ENCODE assay signal across 22 cellular contexts in the genomic region with DNA sequence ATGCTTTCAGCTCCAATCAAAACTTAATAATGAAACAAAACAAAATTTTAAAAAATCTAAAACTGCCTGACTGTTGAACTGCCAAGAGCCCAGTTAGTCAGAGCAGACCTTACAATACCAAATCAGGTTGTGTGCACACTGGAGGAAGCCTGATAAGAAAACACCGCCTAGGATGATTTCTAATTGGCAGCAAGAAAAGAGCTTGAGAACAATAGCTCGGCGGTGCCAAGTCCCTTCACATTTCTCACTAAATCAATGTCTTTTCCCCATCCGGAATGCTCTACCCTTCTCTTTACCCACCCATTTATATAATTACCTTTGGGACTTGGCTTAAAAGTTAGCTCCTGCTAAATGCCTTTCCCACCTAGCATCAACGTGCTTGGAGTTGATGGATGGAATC.
"Had no signal": no experiment of that assay in that cellular context is flagged by ENCODE, and none has a peak within 500 bp of the region (broad histone marks: within the 10 kb centered on the region; RNA-seq: fewer than 3 reads in every experiment).

No MANE protein-coding gene starts in this region.

- H3K4me1 Mint-ChIP-seq: activated CD4-positive, alpha-beta T cell treated with anti-CD3 and anti-CD28 coated beads, Interleukin-2, amount 10 ng/mL, durations not matched to agents 24 days and 14 days; activated CD8-positive, alpha-beta memory T cell treated with anti-CD3 and anti-CD28 coated beads, Interleukin-2, amount 10 ng/mL, durations not matched to agents 7 days and 5 days; T-helper 17 cell; WTC11 had no signal

- H3K27ac Mint-ChIP-seq: activated CD4-positive, alpha-beta T cell treated with anti-CD3 and anti-CD28 coated beads, Interleukin-2, amount 10 ng/mL, durations not matched to agents 24 days and 14 days; activated CD8-positive, alpha-beta memory T cell treated with anti-CD3 and anti-CD28 coated beads, Interleukin-2, amount 10 ng/mL, durations not matched to agents 7 days and 5 days; activated naive CD4-positive, alpha-beta T cell treated with anti-CD3 and anti-CD28 coated beads for 36 hours; activated naive CD8-positive, alpha-beta T cell; T-helper 17 cell; WTC11 had no signal

- FAIRE-seq: RCC 7860 had no signal

- H3K9me3 Mint-ChIP-seq: activated CD4-positive, alpha-beta T cell treated with anti-CD3 and anti-CD28 coated beads, Interleukin-2, amount 10 ng/mL, durations not matched to agents 24 days and 14 days; activated naive CD4-positive, alpha-beta T cell treated with anti-CD3 and anti-CD28 coated beads for 36 hours; activated T-cell treated with anti-CD3 and anti-CD28 coated beads, Interleukin-2, amount 50 U/mL, for 4 hours; WTC11 had no signal

- H3K4me3 Mint-ChIP-seq: activated CD4-positive, alpha-beta T cell treated with anti-CD3 and anti-CD28 coated beads, Interleukin-2, amount 10 ng/mL, durations not matched to agents 24 days and 14 days; activated CD8-positive, alpha-beta memory T cell treated with anti-CD3 and anti-CD28 coated beads, Interleukin-2, amount 10 ng/mL, durations not matched to agents 7 days and 5 days; activated naive CD4-positive, alpha-beta T cell treated with anti-CD3 and anti-CD28 coated beads for 36 hours; activated naive CD8-positive, alpha-beta T cell; activated T-cell treated with anti-CD3 and anti-CD28 coated beads, Interleukin-2, amount 50 U/mL, for 4 hours; T-helper 17 cell; WTC11 had no signal

- DNase-seq: activated CD4-positive, alpha-beta T cell treated with anti-CD3 and anti-CD28 coated beads, Interleukin-2, amount 10 ng/mL, durations not matched to agents 24 days and 14 days; activated CD4-positive, alpha-beta T cell treated with anti-CD3 and anti-CD28 coated beads, Interleukin-2, amount 50 U/mL, for 48 hours; activated CD4-positive, CD25-positive, alpha-beta regulatory T cell treated with anti-CD3 and anti-CD28 coated beads, Interleukin-2, amount 50 U/mL, for 72 hours; activated CD8-positive, alpha-beta memory T cell treated with anti-CD3 and anti-CD28 coated beads, Interleukin-2, amount 10 ng/mL, durations not matched to agents 7 days and 5 days; activated effector memory CD4-positive, alpha-beta T cell treated with anti-CD3 and anti-CD28 coated beads, Interleukin-2, amount 50 U/mL, for 16 hours; activated naive CD4-positive, alpha-beta T cell treated with anti-CD3 and anti-CD28 coated beads for 36 hours; activated T-cell treated with anti-CD3 and anti-CD28 coated beads, Interleukin-2, amount 50 U/mL, for 4 hours; Kasumi-1; KBM-7; NCI-H1048; NCI-H146; NCI-H187 treated with DMSO at 0.1 percent for 48 hours; NCI-H2081 treated with DMSO at 0.1 percent for 48 hours; NCI-H446; NCI-H524; PC-3; SIG-M5; T-helper 17 cell; T-helper 9 cell had no signal

- H3K36me3 Mint-ChIP-seq: activated CD8-positive, alpha-beta memory T cell treated with anti-CD3 and anti-CD28 coated beads, Interleukin-2, amount 10 ng/mL, durations not matched to agents 7 days and 5 days; activated naive CD8-positive, alpha-beta T cell; WTC11 had no signal

- ATAC-seq: activated CD8-positive, alpha-beta memory T cell treated with anti-CD3 and anti-CD28 coated beads, Interleukin-2, amount 10 ng/mL, durations not matched to agents 7 days and 5 days; activated T-cell treated with anti-CD3 and anti-CD28 coated beads, Interleukin-2, amount 50 U/mL, for 4 hours; PC-3; T-helper 17 cell; WTC11 had no signal
